Comparison of ENCODE assay signal across 9 cellular contexts in the genomic region with DNA sequence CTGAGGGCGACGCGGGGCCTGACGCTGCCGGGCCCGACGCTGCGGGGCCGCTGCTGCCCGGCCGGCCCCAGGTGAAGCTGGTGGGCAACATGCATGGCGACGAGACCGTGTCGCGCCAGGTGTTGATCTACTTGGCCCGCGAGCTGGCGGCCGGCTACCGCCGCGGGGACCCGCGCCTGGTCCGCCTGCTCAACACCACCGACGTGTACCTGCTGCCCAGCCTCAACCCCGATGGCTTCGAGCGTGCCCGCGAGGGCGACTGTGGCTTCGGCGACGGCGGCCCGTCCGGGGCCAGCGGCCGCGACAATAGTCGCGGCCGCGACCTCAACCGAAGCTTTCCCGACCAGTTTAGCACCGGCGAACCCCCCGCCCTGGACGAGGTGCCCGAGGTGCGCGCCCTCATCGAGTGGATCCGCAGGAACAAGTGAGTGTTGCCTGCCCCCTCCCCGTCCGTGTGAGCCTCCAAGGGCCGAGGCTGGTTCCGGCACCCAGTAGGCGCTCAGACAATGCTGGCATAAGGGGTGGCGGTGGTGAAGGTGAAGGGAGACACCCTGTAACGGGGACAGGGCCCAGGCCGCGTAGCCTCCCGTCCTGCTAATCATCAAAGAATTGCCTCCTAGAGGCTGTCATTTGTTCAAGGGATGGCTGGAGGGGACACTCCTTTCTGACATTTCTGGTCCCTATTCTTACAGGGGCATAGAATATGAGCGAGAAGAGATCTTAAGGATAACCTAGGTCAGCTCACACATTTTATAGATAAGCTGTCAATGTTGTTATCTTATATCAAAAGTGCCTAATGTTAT. TPM values are rescaled to one million over a fixed set of nuclear protein-coding genes. Genes with fewer than 3 reads are reported as not detected.
A peak's percentile ranks its signal among the peaks of the same experiment; 100 is the strongest.
DNase-seq lines count a peak whose midpoint lies in the region; ATAC-seq and TF ChIP-seq lines count a peak whose summit lies in the region.
"Had no signal": no experiment of that assay in that cellular context is flagged by ENCODE, and none has a peak within 500 bp of the region (broad histone marks: within the 10 kb centered on the region; RNA-seq: fewer than 3 reads in every experiment).

No MANE protein-coding gene starts in this region.

- H3K4me3 Mint-ChIP-seq in activated CD8-positive, alpha-beta T cell treated with anti-CD3 and anti-CD28 coated beads for 36 hours, result peak overlapping the region; percentile 73

- peaks cover 5 to 21% of the 10 kb centered on the region in 2 donors for H3K4me1 ChIP-seq in muscle layer of duodenum (ENCODE audit: control insufficient read depth in 1 of 2, insufficient read depth in 2 of 2, low read length in 2 of 2)
- peaks cover 2% of the 10 kb centered on the region for H3K4me1 ChIP-seq in urinary bladder (ENCODE audit: insufficient read depth)

- H3K36me3 Mint-ChIP-seq in activated CD8-positive, alpha-beta T cell treated with anti-CD3 and anti-CD28 coated beads for 36 hours (ENCODE audit: low read depth), result peaks cover 5% of the 10 kb centered on the region

- H3K27ac ChIP-seq in muscle layer of duodenum (ENCODE audit: low read length), result peak overlapping the region; percentile 56
- peak overlapping the region; percentile 90 for H3K27ac ChIP-seq in urinary bladder (ENCODE audit: low read depth)

- DNase-seq in AG08396 (ENCODE audit: low spot score) (peak; percentile 25), HT-29 (ENCODE audit: low spot score) (peak; percentile 54), epithelial cell of esophagus (ENCODE audit: low read depth) (peak; percentile 11)
- DNase-seq in activated CD8-positive, alpha-beta T cell treated with anti-CD3 and anti-CD28 coated beads for 36 hours, result peak; percentile 55

- H3K27ac Mint-ChIP-seq in activated CD8-positive, alpha-beta T cell treated with anti-CD3 and anti-CD28 coated beads for 36 hours, result peak overlapping the region; percentile 76

- ATAC-seq in GM19328 (IDR thresholded peaks at IDR 0.05; ENCODE audit: unreplicated experiment) (peak; percentile 15), HG03097 (IDR thresholded peaks at IDR 0.05; ENCODE audit: low FRiP score, unreplicated experiment) (no peak)
- peak; percentile 11 for ATAC-seq in activated CD8-positive, alpha-beta T cell treated with anti-CD3 and anti-CD28 coated beads for 36 hours

- no peaks in the 10 kb centered on the region for H3K27me3 Mint-ChIP-seq in activated CD8-positive, alpha-beta T cell treated with anti-CD3 and anti-CD28 coated beads for 36 hours

- peaks cover 64% of the 10 kb centered on the region for H3K4me1 Mint-ChIP-seq in activated CD8-positive, alpha-beta T cell treated with anti-CD3 and anti-CD28 coated beads for 36 hours (ENCODE audit: low read depth)

- intact Hi-C loops in activated CD8-positive, alpha-beta T cell treated with anti-CD3 and anti-CD28 coated beads for 36 hours (cut with micrococcal nuclease), result loop anchor here (1.0 kb wide), 1 partner anchor 9 kb away; no protein-coding TSS in a partner anchor

- H3K36me3 ChIP-seq in muscle layer of duodenum (ENCODE audit: control insufficient read depth in 1 of 2, insufficient read depth in 2 of 2, low read length in 2 of 2) (no peaks in the 10 kb centered on the region), urinary bladder (ENCODE audit: insufficient read depth) (no peaks in the 10 kb centered on the region)

- no peaks in the 10 kb centered on the region for H3K27me3 ChIP-seq in muscle layer of duodenum (ENCODE audit: low read depth, low read length)

- no peaks in the 10 kb centered on the region for H3K9me3 ChIP-seq in muscle layer of duodenum (ENCODE audit: control insufficient read depth in 1 of 2, low read length in 2 of 2)

- H3K4me3 ChIP-seq in epithelial cell of esophagus (ENCODE audit: low read length) (peak overlapping the region; percentile 75), muscle layer of duodenum (ENCODE audit: low read depth in 1 of 2, low read length in 2 of 2) (peak overlapping the region; percentile 88 to 93), urinary bladder (ENCODE audit: low read depth, low read length) (peak overlapping the region; percentile 96)

- CTCF ChIA-PET in activated CD8-positive, alpha-beta T cell treated with anti-CD3 and anti-CD28 coated beads for 36 hours (lab: Charles Lee), result interaction anchor here (1.2 to 2.4 kb wide), 5 partner anchors 8 to 254 kb away, joined by 3 to 7 read pairs (median 4); no protein-coding TSS in a partner anchor

- no peaks in the 10 kb centered on the region for H3K9me3 Mint-ChIP-seq in activated CD8-positive, alpha-beta T cell treated with anti-CD3 and anti-CD28 coated beads for 36 hours

- TF ChIP-seq CTCF in activated CD8-positive, alpha-beta T cell treated with anti-CD3 and anti-CD28 coated beads for 36 hours (IDR thresholded peaks at IDR 0.05), result no peak
- TF ChIP-seq CTCF in epithelial cell of esophagus (IDR thresholded peaks at IDR 0.05; ENCODE audit: insufficient read depth, low read depth, low read length, missing control alignments), result no peak

- POLR2A ChIA-PET in activated CD8-positive, alpha-beta T cell treated with anti-CD3 and anti-CD28 coated beads for 36 hours (lab: Charles Lee), result interaction anchor here (0.6 to 5.5 kb wide), 6 partner anchors 8 to 39 kb away, joined by 3 to 28 read pairs (median 5); no protein-coding TSS in a partner anchor

- under 1% methylated on average over 69 of the region's 69 CpGs for WGBS in urinary bladder

RNA-seq across cellular contexts. Expression of gene CPD, which starts 0.8 kb away (rescaled TPM):
- 26.9 and 37.7 TPM in 2 replicates for total RNA-seq in HT-29 (2014; rRNA removed; shearing (Covaris generic))
- 10 to 100 TPM; 25.9 to 26.8 TPM for total RNA-seq in activated CD8-positive, alpha-beta T cell treated with anti-CD3 and anti-CD28 coated beads for 36 hours
- 101 TPM for total RNA-seq in urinary bladder
- polyA plus RNA-seq in urinary bladder, result 14.0 TPM

RNA-seq across cellular contexts. Expression of gene TMIGD1, which starts 45.6 kb away (rescaled TPM):
- total RNA-seq in HT-29 (2014; rRNA removed; shearing (Covaris generic)), result not detected in 2 replicates
- total RNA-seq in activated CD8-positive, alpha-beta T cell treated with anti-CD3 and anti-CD28 coated beads for 36 hours, result not detected
- total RNA-seq in urinary bladder, result not detected
- not detected for polyA plus RNA-seq in urinary bladder
- total RNA-seq: pulmonary artery endothelial cell had no signal
